Comparison of ENCODE assay signal across 1 cellular context in the genomic region with DNA sequence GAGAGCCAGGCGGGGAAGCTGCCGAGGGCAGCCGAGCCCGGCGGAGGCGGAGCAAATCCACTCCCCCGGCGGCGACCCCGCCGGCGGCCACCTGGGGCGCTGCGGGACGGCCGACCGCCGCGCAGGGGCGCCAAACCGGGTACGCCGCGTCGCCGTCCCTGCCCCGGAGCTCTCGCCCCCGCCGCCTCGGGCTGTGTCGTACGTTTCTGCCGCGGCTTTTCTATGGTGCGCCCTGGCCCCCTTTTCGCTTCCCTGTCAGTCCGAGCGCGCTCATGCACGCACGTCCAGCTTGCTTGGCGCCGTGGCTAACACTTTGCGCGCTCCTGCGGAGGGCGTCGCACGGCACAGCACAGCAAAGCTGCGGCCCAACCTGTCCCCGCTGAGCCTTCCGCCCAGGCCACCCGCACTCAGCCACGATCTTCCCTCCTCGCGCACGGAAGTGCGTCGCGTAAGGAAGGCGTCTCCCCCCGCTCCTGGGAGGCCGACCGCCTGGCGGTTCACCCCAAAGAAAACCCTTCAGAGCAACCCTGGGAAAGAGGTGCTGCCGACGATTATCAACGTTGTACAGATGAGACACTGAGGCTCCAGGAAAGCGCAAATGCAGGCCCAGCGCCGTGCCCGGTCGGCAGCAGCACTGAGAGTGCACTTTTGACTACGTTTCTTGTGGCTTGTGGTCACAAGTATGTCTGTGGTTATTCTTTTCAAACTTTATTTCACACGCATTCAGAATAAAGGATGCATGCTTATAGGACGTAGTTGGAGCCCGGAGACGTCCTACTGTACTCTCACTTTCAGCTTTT.
TF ChIP-seq lines count a peak whose summit lies in the region.

A gene (minus strand): TSS at position 48 of the 800 bp plus-strand sequence. CDS start 1,857 bp downstream, outside the sequence.

TF ChIP-seq in HepG2, 621 proteins besides CTCF, POLR2A, EP300 and RAD21 (continued from another document and continues in another):
- TF ChIP-seq, protein P1, sequence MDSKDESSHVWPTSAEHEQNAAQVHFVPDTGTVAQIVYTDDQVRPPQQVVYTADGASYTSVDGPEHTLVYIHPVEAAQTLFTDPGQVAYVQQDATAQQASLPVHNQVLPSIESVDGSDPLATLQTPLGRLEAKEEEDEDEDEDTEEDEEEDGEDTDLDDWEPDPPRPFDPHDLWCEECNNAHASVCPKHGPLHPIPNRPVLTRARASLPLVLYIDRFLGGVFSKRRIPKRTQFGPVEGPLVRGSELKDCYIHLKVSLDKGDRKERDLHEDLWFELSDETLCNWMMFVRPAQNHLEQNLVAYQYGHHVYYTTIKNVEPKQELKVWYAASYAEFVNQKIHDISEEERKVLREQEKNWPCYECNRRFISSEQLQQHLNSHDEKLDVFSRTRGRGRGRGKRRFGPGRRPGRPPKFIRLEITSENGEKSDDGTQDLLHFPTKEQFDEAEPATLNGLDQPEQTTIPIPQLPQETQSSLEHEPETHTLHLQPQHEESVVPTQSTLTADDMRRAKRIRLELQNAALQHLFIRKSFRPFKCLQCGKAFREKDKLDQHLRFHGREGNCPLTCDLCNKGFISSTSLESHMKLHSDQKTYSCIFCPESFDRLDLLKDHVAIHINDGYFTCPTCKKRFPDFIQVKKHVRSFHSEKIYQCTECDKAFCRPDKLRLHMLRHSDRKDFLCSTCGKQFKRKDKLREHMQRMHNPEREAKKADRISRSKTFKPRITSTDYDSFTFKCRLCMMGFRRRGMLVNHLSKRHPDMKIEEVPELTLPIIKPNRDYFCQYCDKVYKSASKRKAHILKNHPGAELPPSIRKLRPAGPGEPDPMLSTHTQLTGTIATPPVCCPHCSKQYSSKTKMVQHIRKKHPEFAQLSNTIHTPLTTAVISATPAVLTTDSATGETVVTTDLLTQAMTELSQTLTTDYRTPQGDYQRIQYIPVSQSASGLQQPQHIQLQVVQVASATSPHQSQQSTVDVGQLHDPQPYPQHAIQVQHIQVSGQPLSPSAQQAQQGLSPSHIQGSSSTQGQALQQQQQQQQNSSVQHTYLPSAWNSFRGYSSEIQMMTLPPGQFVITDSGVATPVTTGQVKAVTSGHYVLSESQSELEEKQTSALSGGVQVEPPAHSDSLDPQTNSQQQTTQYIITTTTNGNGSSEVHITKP (CRISPR knock-in tag; IDR thresholded peaks at IDR 0.05; ENCODE audit: low read depth), result peak; percentile 92
- TF ChIP-seq REXO4 (CRISPR knock-in tag; IDR thresholded peaks at IDR 0.05; ENCODE audit: borderline replicate concordance) (peak; percentile 99), MED13 (CRISPR knock-in tag; IDR thresholded peaks at IDR 0.05) (peak; percentile 91), GABPB1 (CRISPR knock-in tag; IDR thresholded peaks at IDR 0.05) (peak; percentile 95), SP5 (CRISPR knock-in tag; IDR thresholded peaks at IDR 0.05; ENCODE audit: borderline replicate concordance, low read depth) (peak; percentile 43; the same call in 1 of the 2 replicates), ZNF678 (CRISPR knock-in tag; IDR thresholded peaks at IDR 0.05) (peak; percentile 99), ONECUT2 (CRISPR knock-in tag; IDR thresholded peaks at IDR 0.05) (no peak; the same call in 1 of the 2 replicates), SRSF9 (IDR thresholded peaks at IDR 0.05; ENCODE audit: borderline replicate concordance, insufficient read depth, low read depth, low read length, poor library complexity, severe bottlenecking) (no peak), ZNF382 (CRISPR knock-in tag; IDR thresholded peaks at IDR 0.05; ENCODE audit: borderline replicate concordance) (no peak), ZNF343 (CRISPR knock-in tag; IDR thresholded peaks at IDR 0.05) (peak; percentile 97), ZNF772 (CRISPR knock-in tag; IDR thresholded peaks at IDR 0.05) (peak; percentile 99), HNRNPH1 (optimal IDR thresholded peaks at IDR 0.05; ENCODE audit: low read depth, low read length) (no peak), ZNF101 (CRISPR knock-in tag; IDR thresholded peaks at IDR 0.05; ENCODE audit: borderline replicate concordance, low read depth) (peak; percentile 95), HNRNPL (IDR thresholded peaks at IDR 0.05; ENCODE audit: low read depth, low read length) (peak; percentile 91), ARNTL (CRISPR knock-in tag; IDR thresholded peaks at IDR 0.05) (peak; percentile 86), ZNF567 (CRISPR knock-in tag; IDR thresholded peaks at IDR 0.05; ENCODE audit: borderline replicate concordance) (peak; percentile 92), ZNF564 (CRISPR knock-in tag; IDR thresholded peaks at IDR 0.05) (peak; percentile 93; the same call in 1 of the 2 replicates), ZNF749 (CRISPR knock-in tag; IDR thresholded peaks at IDR 0.05; ENCODE audit: borderline replicate concordance) (peak; percentile 58; the same call in 1 of the 2 replicates), ZNF367 (CRISPR knock-in tag; IDR thresholded peaks at IDR 0.05; ENCODE audit: borderline replicate concordance) (peak; percentile 57), ZSCAN30 (CRISPR knock-in tag; IDR thresholded peaks at IDR 0.05) (peak; percentile 98), YY1 (IDR thresholded peaks at IDR 0.05; ENCODE audit: insufficient read depth, insufficient replicate concordance, low read depth, low read length) (peak; percentile 88), ZNF234 (CRISPR knock-in tag; conservative IDR thresholded peaks at IDR 0.05) (no peak; the same call in 1 of the 2 replicates), ZNF703 (CRISPR knock-in tag; IDR thresholded peaks at IDR 0.05; ENCODE audit: borderline replicate concordance) (peak; percentile 88), MTF1 (CRISPR knock-in tag; IDR thresholded peaks at IDR 0.05) (peak; percentile 93), PAX8 (CRISPR knock-in tag; IDR thresholded peaks at IDR 0.05; ENCODE audit: borderline replicate concordance) (peak; percentile 95; the same call in 1 of the 2 replicates), ZNF761 (CRISPR knock-in tag; conservative IDR thresholded peaks at IDR 0.05) (peak; percentile 100), CEBPB (IDR thresholded peaks at IDR 0.05; ENCODE audit: borderline replicate concordance, low read depth, low read length) (no peak), TBL1XR1 (IDR thresholded peaks at IDR 0.05; ENCODE audit: borderline replicate concordance, low read length, partially characterized antibody) (peak; percentile 68), NFYC (CRISPR knock-in tag; IDR thresholded peaks at IDR 0.05) (peak; percentile 71), MTF2 (CRISPR knock-in tag; IDR thresholded peaks at IDR 0.05; ENCODE audit: borderline replicate concordance) (no peak; the same call in 1 of the 2 replicates), ZNF589 (CRISPR knock-in tag; conservative IDR thresholded peaks at IDR 0.05) (peak; percentile 100)
- TF ChIP-seq, protein P2, sequence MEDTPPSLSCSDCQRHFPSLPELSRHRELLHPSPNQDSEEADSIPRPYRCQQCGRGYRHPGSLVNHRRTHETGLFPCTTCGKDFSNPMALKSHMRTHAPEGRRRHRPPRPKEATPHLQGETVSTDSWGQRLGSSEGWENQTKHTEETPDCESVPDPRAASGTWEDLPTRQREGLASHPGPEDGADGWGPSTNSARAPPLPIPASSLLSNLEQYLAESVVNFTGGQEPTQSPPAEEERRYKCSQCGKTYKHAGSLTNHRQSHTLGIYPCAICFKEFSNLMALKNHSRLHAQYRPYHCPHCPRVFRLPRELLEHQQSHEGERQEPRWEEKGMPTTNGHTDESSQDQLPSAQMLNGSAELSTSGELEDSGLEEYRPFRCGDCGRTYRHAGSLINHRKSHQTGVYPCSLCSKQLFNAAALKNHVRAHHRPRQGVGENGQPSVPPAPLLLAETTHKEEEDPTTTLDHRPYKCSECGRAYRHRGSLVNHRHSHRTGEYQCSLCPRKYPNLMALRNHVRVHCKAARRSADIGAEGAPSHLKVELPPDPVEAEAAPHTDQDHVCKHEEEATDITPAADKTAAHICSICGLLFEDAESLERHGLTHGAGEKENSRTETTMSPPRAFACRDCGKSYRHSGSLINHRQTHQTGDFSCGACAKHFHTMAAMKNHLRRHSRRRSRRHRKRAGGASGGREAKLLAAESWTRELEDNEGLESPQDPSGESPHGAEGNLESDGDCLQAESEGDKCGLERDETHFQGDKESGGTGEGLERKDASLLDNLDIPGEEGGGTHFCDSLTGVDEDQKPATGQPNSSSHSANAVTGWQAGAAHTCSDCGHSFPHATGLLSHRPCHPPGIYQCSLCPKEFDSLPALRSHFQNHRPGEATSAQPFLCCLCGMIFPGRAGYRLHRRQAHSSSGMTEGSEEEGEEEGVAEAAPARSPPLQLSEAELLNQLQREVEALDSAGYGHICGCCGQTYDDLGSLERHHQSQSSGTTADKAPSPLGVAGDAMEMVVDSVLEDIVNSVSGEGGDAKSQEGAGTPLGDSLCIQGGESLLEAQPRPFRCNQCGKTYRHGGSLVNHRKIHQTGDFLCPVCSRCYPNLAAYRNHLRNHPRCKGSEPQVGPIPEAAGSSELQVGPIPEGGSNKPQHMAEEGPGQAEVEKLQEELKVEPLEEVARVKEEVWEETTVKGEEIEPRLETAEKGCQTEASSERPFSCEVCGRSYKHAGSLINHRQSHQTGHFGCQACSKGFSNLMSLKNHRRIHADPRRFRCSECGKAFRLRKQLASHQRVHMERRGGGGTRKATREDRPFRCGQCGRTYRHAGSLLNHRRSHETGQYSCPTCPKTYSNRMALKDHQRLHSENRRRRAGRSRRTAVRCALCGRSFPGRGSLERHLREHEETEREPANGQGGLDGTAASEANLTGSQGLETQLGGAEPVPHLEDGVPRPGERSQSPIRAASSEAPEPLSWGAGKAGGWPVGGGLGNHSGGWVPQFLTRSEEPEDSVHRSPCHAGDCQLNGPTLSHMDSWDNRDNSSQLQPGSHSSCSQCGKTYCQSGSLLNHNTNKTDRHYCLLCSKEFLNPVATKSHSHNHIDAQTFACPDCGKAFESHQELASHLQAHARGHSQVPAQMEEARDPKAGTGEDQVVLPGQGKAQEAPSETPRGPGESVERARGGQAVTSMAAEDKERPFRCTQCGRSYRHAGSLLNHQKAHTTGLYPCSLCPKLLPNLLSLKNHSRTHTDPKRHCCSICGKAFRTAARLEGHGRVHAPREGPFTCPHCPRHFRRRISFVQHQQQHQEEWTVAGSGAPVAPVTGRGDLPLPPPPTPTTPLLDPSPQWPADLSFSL (CRISPR knock-in tag; IDR thresholded peaks at IDR 0.05), result peak; percentile 88
- TF ChIP-seq, protein P3, sequence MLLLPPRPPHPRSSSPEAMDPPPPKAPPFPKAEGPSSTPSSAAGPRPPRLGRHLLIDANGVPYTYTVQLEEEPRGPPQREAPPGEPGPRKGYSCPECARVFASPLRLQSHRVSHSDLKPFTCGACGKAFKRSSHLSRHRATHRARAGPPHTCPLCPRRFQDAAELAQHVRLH (CRISPR knock-in tag; IDR thresholded peaks at IDR 0.05; ENCODE audit: borderline replicate concordance, low read depth), result peak; percentile 97
- TF ChIP-seq, protein P4, sequence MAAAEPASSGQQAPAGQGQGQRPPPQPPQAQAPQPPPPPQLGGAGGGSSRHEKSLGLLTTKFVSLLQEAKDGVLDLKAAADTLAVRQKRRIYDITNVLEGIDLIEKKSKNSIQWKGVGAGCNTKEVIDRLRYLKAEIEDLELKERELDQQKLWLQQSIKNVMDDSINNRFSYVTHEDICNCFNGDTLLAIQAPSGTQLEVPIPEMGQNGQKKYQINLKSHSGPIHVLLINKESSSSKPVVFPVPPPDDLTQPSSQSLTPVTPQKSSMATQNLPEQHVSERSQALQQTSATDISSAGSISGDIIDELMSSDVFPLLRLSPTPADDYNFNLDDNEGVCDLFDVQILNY (CRISPR knock-in tag; conservative IDR thresholded peaks at IDR 0.05), result peak; percentile 81
- TF ChIP-seq, protein P5, sequence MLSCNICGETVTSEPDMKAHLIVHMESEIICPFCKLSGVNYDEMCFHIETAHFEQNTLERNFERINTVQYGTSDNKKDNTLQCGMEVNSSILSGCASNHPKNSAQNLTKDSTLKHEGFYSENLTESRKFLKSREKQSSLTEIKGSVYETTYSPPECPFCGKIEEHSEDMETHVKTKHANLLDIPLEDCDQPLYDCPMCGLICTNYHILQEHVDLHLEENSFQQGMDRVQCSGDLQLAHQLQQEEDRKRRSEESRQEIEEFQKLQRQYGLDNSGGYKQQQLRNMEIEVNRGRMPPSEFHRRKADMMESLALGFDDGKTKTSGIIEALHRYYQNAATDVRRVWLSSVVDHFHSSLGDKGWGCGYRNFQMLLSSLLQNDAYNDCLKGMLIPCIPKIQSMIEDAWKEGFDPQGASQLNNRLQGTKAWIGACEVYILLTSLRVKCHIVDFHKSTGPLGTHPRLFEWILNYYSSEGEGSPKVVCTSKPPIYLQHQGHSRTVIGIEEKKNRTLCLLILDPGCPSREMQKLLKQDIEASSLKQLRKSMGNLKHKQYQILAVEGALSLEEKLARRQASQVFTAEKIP (CRISPR knock-in tag; IDR thresholded peaks at IDR 0.05; ENCODE audit: borderline replicate concordance), result no peak
- TF ChIP-seq, protein P6, sequence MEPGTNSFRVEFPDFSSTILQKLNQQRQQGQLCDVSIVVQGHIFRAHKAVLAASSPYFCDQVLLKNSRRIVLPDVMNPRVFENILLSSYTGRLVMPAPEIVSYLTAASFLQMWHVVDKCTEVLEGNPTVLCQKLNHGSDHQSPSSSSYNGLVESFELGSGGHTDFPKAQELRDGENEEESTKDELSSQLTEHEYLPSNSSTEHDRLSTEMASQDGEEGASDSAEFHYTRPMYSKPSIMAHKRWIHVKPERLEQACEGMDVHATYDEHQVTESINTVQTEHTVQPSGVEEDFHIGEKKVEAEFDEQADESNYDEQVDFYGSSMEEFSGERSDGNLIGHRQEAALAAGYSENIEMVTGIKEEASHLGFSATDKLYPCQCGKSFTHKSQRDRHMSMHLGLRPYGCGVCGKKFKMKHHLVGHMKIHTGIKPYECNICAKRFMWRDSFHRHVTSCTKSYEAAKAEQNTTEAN (CRISPR knock-in tag; conservative IDR thresholded peaks at IDR 0.05), result peak; percentile 96
- TF ChIP-seq, protein P7, sequence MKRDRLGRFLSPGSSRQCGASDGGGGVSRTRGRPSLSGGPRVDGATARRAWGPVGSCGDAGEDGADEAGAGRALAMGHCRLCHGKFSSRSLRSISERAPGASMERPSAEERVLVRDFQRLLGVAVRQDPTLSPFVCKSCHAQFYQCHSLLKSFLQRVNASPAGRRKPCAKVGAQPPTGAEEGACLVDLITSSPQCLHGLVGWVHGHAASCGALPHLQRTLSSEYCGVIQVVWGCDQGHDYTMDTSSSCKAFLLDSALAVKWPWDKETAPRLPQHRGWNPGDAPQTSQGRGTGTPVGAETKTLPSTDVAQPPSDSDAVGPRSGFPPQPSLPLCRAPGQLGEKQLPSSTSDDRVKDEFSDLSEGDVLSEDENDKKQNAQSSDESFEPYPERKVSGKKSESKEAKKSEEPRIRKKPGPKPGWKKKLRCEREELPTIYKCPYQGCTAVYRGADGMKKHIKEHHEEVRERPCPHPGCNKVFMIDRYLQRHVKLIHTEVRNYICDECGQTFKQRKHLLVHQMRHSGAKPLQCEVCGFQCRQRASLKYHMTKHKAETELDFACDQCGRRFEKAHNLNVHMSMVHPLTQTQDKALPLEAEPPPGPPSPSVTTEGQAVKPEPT (CRISPR knock-in tag; IDR thresholded peaks at IDR 0.05; ENCODE audit: low read depth), result peak; percentile 99
